Comparison of ENCODE assay signal across 7 cellular contexts in genomic region chr2:238239552-238239871, GRCh38. TPM values are rescaled to one million over a fixed set of nuclear protein-coding genes. Genes with fewer than 3 reads are reported as not detected.
DNase-seq lines count a peak whose midpoint lies in the region; ATAC-seq lines count a peak whose summit lies in the region.

No MANE protein-coding gene starts in this region.

- no peak overlapping the region for H3K9ac ChIP-seq in adipocyte (ENCODE audit: low read length)

- H3K27me3 ChIP-seq in adipocyte (replicated peaks; ENCODE audit: control insufficient read depth, insufficient read depth, low read length) (peaks cover 34% of the 10 kb centered on the region), thymus (ENCODE audit: control insufficient read depth, insufficient read depth) (peaks cover 50% of the 10 kb centered on the region)

- H3K9me3 ChIP-seq in adipocyte (ENCODE audit: control insufficient read depth, low read length): no peaks in the 10 kb centered on the region
- no peaks in the 10 kb centered on the region for H3K9me3 ChIP-seq in thymus (ENCODE audit: control insufficient read depth)

- no peak overlapping the region for H3K27ac ChIP-seq in thymus (ENCODE audit: low read depth)

- ATAC-seq in GM19023 (IDR thresholded peaks at IDR 0.05; ENCODE audit: unreplicated experiment) (peak; percentile 11), HG03097 (IDR thresholded peaks at IDR 0.05; ENCODE audit: low FRiP score, unreplicated experiment) (peak; percentile 5), left lobe of liver (peak; percentile 7), HG03442 (IDR thresholded peaks at IDR 0.05; ENCODE audit: unreplicated experiment) (no peak)

- H3K4me1 ChIP-seq in adipocyte (ENCODE audit: control insufficient read depth, insufficient read depth, low read length) (peaks cover 19% of the 10 kb centered on the region), thymus (ENCODE audit: control insufficient read depth, insufficient read depth, low read length) (no peaks in the 10 kb centered on the region)

- H3K36me3 ChIP-seq in adipocyte (ENCODE audit: control insufficient read depth, insufficient read depth, low read length, severe bottlenecking) (no peaks in the 10 kb centered on the region), thymus (ENCODE audit: control insufficient read depth, insufficient read depth) (no peaks in the 10 kb centered on the region)

- H3K4me3 ChIP-seq in adipocyte (ENCODE audit: low read length) (peak overlapping the region; percentile 75), thymus (ENCODE audit: low read length) (peak overlapping the region; percentile 58)

- DNase-seq in adipocyte (ENCODE audit: low read depth): peak; percentile 49
- DNase-seq in left lobe of liver (ENCODE audit: low spot score): no peak
- DNase-seq in NCI-H524 treated with DMSO at 0.1 percent for 48 hours (lab: John Stamatoyannopoulos, UW): no peak

- WGBS in thymus: under 1% methylated on average over 42 of the region's 42 CpGs

RNA-seq across cellular contexts. Expression of gene HES6, which starts 0.3 kb away (rescaled TPM):
- 5.3 TPM for total RNA-seq in left lobe of liver
- polyA plus RNA-seq in thymus: 18.7 TPM

RNA-seq across cellular contexts. Expression of gene ILKAP, which starts 36.0 kb away (rescaled TPM):
- total RNA-seq in left lobe of liver: 20.1 TPM
- 67.0 TPM for polyA plus RNA-seq in thymus

RNA-seq across cellular contexts. Expression of gene PER2, which starts 48.9 kb away (rescaled TPM):
- total RNA-seq in left lobe of liver: 8.0 TPM
- 5.6 TPM for polyA plus RNA-seq in thymus
